ENCODE assay signal across 12 cellular contexts in genomic region chr3:14810070-14810732, GRCh38. TPM values are rescaled to one million over a fixed set of nuclear protein-coding genes. Genes with fewer than 3 reads are reported as not detected.
A peak's percentile ranks its signal among the peaks of the same experiment; 100 is the strongest.
DNase-seq lines count a peak whose midpoint lies in the region; TF ChIP-seq lines count a peak whose summit lies in the region.
"Had no signal": no experiment of that assay in that cellular context is flagged by ENCODE, and none has a peak within 500 bp of the region (broad histone marks: within the 10 kb centered on the region; RNA-seq: fewer than 3 reads in every experiment).

No MANE protein-coding gene starts in this region.

- H2AFZ ChIP-seq in OCI-LY7 (ENCODE audit: low read length) (no peak overlapping the region), PC-9 (no peak overlapping the region)

- peak overlapping the region; percentile 37 to 82 (median 62) for H3K27ac ChIP-seq in stomach
- no peak overlapping the region for H3K27ac ChIP-seq in OCI-LY7 (ENCODE audit: low read depth, low read length, poor library complexity, severe bottlenecking)
- no peak overlapping the region for H3K27ac ChIP-seq in PC-9

- no peaks in the 10 kb centered on the region for H3K79me2 ChIP-seq in OCI-LY7 (ENCODE audit: insufficient read depth, low read depth, low read length)
- H3K79me2 ChIP-seq in PC-9 (ENCODE audit: low read depth) = no peaks in the 10 kb centered on the region

- intact Hi-C loops in lower leg skin (cut with DNase I; ENCODE audit: low total_unique reads) (no loop called here), stomach (cut with DNase I; ENCODE audit: low total_unique reads) (no loop called here), OCI-LY7 (cut with micrococcal nuclease; ENCODE audit: unreplicated experiment) (no loop called here), PC-9 (cut with micrococcal nuclease; ENCODE audit: unreplicated experiment) (no loop called here)

- CTCF ChIA-PET in OCI-LY7 (lab: Charles Lee; ENCODE audit: unreplicated experiment) = no interaction called here
- CTCF ChIA-PET in PC-9 (lab: Charles Lee) = no interaction called here

- BruUV-seq in OCI-LY7 (replicated peaks; lab: Mats Ljungman, UMichigan) (no TSS peak), PC-9 (replicated peaks; lab: Mats Ljungman, UMichigan) (no TSS peak)

- POLR2A ChIA-PET in OCI-LY7 (lab: Charles Lee) = no interaction called here
- POLR2A ChIA-PET in PC-9 (lab: Charles Lee; ENCODE audit: unreplicated experiment) = no interaction called here

- TF ChIP-seq CTCF in epithelial cell of esophagus (IDR thresholded peaks at IDR 0.05; ENCODE audit: insufficient read depth, low read depth, low read length, missing control alignments) (no peak), lower leg skin (IDR thresholded peaks at IDR 0.05) (no peak), stomach (IDR thresholded peaks at IDR 0.05) (no peak), OCI-LY7 (conservative IDR thresholded peaks at IDR 0.05; ENCODE audit: low read length) (no peak), PC-9 (conservative IDR thresholded peaks at IDR 0.05) (no peak)

- WGBS in lower leg skin, 2 donors = 3 to 5% methylated on average over 28 to 41 of the region's 75 CpGs
- WGBS in stomach, 5 donors = 4 to 15% (median 5%) methylated on average over 26 to 70 of the region's 75 CpGs

- no peaks in the 10 kb centered on the region for H3F3A ChIP-seq in PC-9 (ENCODE audit: insufficient read depth, low read depth)

- no peak for TF ChIP-seq EP300 in stomach (IDR thresholded peaks at IDR 0.05)

- H3K4me3 ChIP-seq in epithelial cell of esophagus (ENCODE audit: low read length) (no peak overlapping the region), lower leg skin (ENCODE audit: low read depth, poor library complexity, severe bottlenecking) (peak overlapping the region; percentile 10), stomach (peak overlapping the region; percentile 50 to 63 (median 54)), OCI-LY7 (ENCODE audit: low read depth, low read length, poor library complexity, severe bottlenecking) (no peak overlapping the region), PC-9 (no peak overlapping the region)

- H3K36me3 ChIP-seq in stomach (no peaks in the 10 kb centered on the region), OCI-LY7 (ENCODE audit: insufficient read depth, low read length) (no peaks in the 10 kb centered on the region), PC-9 (ENCODE audit: low read depth) (no peaks in the 10 kb centered on the region)

- DNase-seq in NCI-H69 (lab: John Stamatoyannopoulos, UW) (peak; percentile 23), epithelial cell of esophagus (ENCODE audit: low read depth) (peak; percentile 17), lower leg skin (ENCODE audit: low spot score in 2 of 2) (no peak), stomach (no peak), OCI-LY7 (ENCODE audit: low spot score) (no peak), PC-9 (no peak), NCI-H187 treated with DMSO at 0.1 percent for 48 hours (lab: John Stamatoyannopoulos, UW) (no peak)
- DNase-seq in stimulated activated CD4-positive, alpha-beta T cell treated with anti-CD3 and anti-CD28 coated beads, Interleukin-15, amount 100 ng/mL, for 24 hours = no peak
- DNase-seq: activated B cell treated with CpG ODN at 0.5 μM for 24 hours, DMS79 treated with DMSO at 0.1 percent for 48 hours, KBM-7, NCI-H82 had no signal

- H4K20me1 ChIP-seq in OCI-LY7 (ENCODE audit: insufficient read depth, low read length) (no peaks in the 10 kb centered on the region), PC-9 (ENCODE audit: insufficient read depth) (no peaks in the 10 kb centered on the region)

- TF ChIP-seq POLR2A in lower leg skin (IDR thresholded peaks at IDR 0.05) (no peak), stomach (IDR thresholded peaks at IDR 0.05) (no peak)

- H3K9me3 ChIP-seq in stomach (no peaks in the 10 kb centered on the region), OCI-LY7 (ENCODE audit: low read length) (no peaks in the 10 kb centered on the region), PC-9 (ENCODE audit: insufficient read depth, low read depth) (no peaks in the 10 kb centered on the region)

- H3K4me1 ChIP-seq in stomach (peaks cover 0 to 25% (median 15%) of the 10 kb centered on the region in 4 donors), OCI-LY7 (ENCODE audit: insufficient read depth, low read length, poor library complexity, severe bottlenecking) (no peaks in the 10 kb centered on the region), PC-9 (replicated peaks; ENCODE audit: insufficient read depth) (no peaks in the 10 kb centered on the region)

- H3K4me2 ChIP-seq in OCI-LY7 (ENCODE audit: low read length) (no peak overlapping the region), PC-9 (no peak overlapping the region)

- H3K27me3 ChIP-seq in stomach (peaks cover 0 to 84% (median 15%) of the 10 kb centered on the region in 3 donors), PC-9 (ENCODE audit: insufficient read depth, low read depth) (0 out of 2 replicates have a peak, but pooled peaks cover 4% of the 10 kb centered on the region)

- H3K9me2 ChIP-seq in OCI-LY7 (ENCODE audit: insufficient read depth, low read length) (no peaks in the 10 kb centered on the region), PC-9 (ENCODE audit: insufficient read depth) (no peaks in the 10 kb centered on the region)

RNA-seq across cellular contexts. Expression of gene FGD5, which starts 8.6 kb away (rescaled TPM):
- total RNA-seq in lower leg skin (10 to 100 TPM in 1 of 4 donors, 1 to 10 TPM in 3; 3.8 to 10.2 (median 7.6) TPM), stomach (10 to 100 TPM in 3 of 5 donors, 1 to 10 TPM in 2; 1.2 to 34.1 (median 13.3) TPM), OCI-LY7 (2022) (0.21 TPM in 1 of 2 replicates, not detected in the other), PC-9 (2021) (not detected in 2 replicates)
- 1 to 10 TPM; 2.7 to 9.5 (median 8.5) TPM for polyA plus RNA-seq in stomach
- total RNA-seq in OCI-LY7 (2014; rRNA removed; shearing (Covaris generic)) = 0.05 and 0.09 TPM in 2 replicates
- total RNA-seq: activated B cell treated with CpG ODN at 0.5 μM for 24 hours had no signal

Comparison
In these comparisons a context has a peak if more than half of its experiments do, and no peak if none do; other contexts are left out.
1. DNase-seq: peak in NCI-H69 (single experiment) and epithelial cell of esophagus (single experiment); none in lower leg skin (0 of 2), stomach (single experiment), stimulated activated CD4-positive, alpha-beta T cell treated with anti-CD3 and anti-CD28 coated beads, Interleukin-15, amount 100 ng/mL, for 24 hours (single experiment), OCI-LY7 (single experiment), PC-9 (0 of 2) and NCI-H187 treated with DMSO at 0.1 percent for 48 hours (single experiment).
2. H3K4me3 ChIP-seq: peak in lower leg skin (single experiment) and stomach (4 of 4); none in epithelial cell of esophagus (single experiment), OCI-LY7 (single experiment) and PC-9 (single experiment).
3. H3K27ac ChIP-seq: peak in stomach (5 of 5); none in OCI-LY7 (single experiment) and PC-9 (single experiment).